ENCODE assay signal across 1 cellular context in genomic region chr10:77240959-77241358, GRCh38.
TF ChIP-seq lines count a peak whose summit lies in the region.

No MANE protein-coding gene starts in this region.

TF ChIP-seq in HEK293, 187 proteins besides CTCF, POLR2A, EP300 and RAD21 (continued from another document):
- TF ChIP-seq ZBTB6 (tag by site-specific recombination; IDR thresholded peaks at IDR 0.05) (no peak), ZBTB48 (tag by site-specific recombination; IDR thresholded peaks at IDR 0.05) (no peak), ZNF677 (tag by site-specific recombination; IDR thresholded peaks at IDR 0.05) (no peak), ZNF239 (tag by site-specific recombination; IDR thresholded peaks at IDR 0.05) (no peak), ZNF426 (tag by site-specific recombination; IDR thresholded peaks at IDR 0.05) (no peak), ZNF549 (tag by site-specific recombination; IDR thresholded peaks at IDR 0.05) (no peak), ZNF530 (tag by site-specific recombination; IDR thresholded peaks at IDR 0.05; ENCODE audit: low read depth) (no peak), MYNN (tag by site-specific recombination; IDR thresholded peaks at IDR 0.05; ENCODE audit: borderline replicate concordance) (no peak)
- TF ChIP-seq, protein P1, sequence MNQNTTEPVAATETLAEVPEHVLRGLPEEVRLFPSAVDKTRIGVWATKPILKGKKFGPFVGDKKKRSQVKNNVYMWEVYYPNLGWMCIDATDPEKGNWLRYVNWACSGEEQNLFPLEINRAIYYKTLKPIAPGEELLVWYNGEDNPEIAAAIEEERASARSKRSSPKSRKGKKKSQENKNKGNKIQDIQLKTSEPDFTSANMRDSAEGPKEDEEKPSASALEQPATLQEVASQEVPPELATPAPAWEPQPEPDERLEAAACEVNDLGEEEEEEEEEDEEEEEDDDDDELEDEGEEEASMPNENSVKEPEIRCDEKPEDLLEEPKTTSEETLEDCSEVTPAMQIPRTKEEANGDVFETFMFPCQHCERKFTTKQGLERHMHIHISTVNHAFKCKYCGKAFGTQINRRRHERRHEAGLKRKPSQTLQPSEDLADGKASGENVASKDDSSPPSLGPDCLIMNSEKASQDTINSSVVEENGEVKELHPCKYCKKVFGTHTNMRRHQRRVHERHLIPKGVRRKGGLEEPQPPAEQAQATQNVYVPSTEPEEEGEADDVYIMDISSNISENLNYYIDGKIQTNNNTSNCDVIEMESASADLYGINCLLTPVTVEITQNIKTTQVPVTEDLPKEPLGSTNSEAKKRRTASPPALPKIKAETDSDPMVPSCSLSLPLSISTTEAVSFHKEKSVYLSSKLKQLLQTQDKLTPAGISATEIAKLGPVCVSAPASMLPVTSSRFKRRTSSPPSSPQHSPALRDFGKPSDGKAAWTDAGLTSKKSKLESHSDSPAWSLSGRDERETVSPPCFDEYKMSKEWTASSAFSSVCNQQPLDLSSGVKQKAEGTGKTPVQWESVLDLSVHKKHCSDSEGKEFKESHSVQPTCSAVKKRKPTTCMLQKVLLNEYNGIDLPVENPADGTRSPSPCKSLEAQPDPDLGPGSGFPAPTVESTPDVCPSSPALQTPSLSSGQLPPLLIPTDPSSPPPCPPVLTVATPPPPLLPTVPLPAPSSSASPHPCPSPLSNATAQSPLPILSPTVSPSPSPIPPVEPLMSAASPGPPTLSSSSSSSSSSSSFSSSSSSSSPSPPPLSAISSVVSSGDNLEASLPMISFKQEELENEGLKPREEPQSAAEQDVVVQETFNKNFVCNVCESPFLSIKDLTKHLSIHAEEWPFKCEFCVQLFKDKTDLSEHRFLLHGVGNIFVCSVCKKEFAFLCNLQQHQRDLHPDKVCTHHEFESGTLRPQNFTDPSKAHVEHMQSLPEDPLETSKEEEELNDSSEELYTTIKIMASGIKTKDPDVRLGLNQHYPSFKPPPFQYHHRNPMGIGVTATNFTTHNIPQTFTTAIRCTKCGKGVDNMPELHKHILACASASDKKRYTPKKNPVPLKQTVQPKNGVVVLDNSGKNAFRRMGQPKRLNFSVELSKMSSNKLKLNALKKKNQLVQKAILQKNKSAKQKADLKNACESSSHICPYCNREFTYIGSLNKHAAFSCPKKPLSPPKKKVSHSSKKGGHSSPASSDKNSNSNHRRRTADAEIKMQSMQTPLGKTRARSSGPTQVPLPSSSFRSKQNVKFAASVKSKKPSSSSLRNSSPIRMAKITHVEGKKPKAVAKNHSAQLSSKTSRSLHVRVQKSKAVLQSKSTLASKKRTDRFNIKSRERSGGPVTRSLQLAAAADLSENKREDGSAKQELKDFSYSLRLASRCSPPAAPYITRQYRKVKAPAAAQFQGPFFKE (tag by site-specific recombination; IDR thresholded peaks at IDR 0.05; ENCODE audit: borderline replicate concordance): no peak
TF ChIP-seq in HEK293: peak in this region for 0.
